ENCODE assay signal across 18 cellular contexts in the genomic region with DNA sequence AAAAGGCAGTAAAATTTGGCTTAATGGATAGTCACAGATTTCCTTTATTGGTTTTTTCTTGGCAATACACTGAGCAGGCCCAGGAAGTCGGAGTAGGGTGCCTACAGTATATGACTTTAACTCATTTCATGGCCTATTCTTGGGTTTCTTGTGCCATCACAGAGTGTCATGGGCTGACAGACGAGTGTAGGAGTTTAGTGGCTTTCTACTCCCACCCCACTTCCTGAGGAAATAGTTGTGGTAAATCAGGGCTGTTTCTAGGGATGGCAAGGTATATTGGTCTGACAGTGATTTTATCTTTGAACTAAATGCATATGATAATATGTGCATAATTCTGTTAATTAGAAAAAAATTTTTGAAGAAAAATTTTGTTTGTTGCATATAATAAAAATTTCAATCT.
DNase-seq lines count a peak whose midpoint lies in the region; ATAC-seq, FAIRE-seq and TF ChIP-seq lines count a peak whose summit lies in the region.
"Had no signal": no experiment of that assay in that cellular context is flagged by ENCODE, and none has a peak within 500 bp of the region (broad histone marks: within the 10 kb centered on the region; RNA-seq: fewer than 3 reads in every experiment).

No MANE protein-coding gene starts in this region.

- intact Hi-C loops in CD4-positive, alpha-beta T cell (cut with DNase I, micrococcal nuclease) = loop anchor here (5.0 kb wide), 2 partner anchors 37 to 48 kb away; no protein-coding TSS in a partner anchor
- intact Hi-C loops in sigmoid colon (cut with DNase I) = no loop called here
- intact Hi-C loops in aorta (cut with DNase I) = loop anchor here (5.0 to 10.0 kb wide), 2 partner anchors 90 to 437 kb away; no protein-coding TSS in a partner anchor

- peaks cover 0 to 18% (median 10%) of the 10 kb centered on the region in 4 donors for H3K4me1 ChIP-seq in sigmoid colon
- H3K4me1 ChIP-seq in aorta (ENCODE audit: control insufficient read depth in 1 of 2, insufficient read depth in 2 of 2, low read length in 2 of 2) = peaks cover 4 to 22% of the 10 kb centered on the region in 2 donors
- H3K4me1 ChIP-seq: colonic mucosa had no signal

- H3K27ac ChIP-seq in CD4-positive, alpha-beta T cell (ENCODE audit: low read depth, low read length) = no peak overlapping the region
- H3K27ac ChIP-seq in sigmoid colon = no peak overlapping the region
- H3K27ac ChIP-seq in aorta (ENCODE audit: low read depth in 1 of 2, low read length in 2 of 2) = no peak overlapping the region
- H3K27ac ChIP-seq: colonic mucosa, right atrium auricular region, VCaP had no signal

- no peak for TF ChIP-seq CTCF in CD4-positive, alpha-beta T cell (IDR thresholded peaks at IDR 0.05)
- TF ChIP-seq CTCF in sigmoid colon (IDR thresholded peaks at IDR 0.05) = no peak

- no peak for TF ChIP-seq POLR2A in sigmoid colon (IDR thresholded peaks at IDR 0.05)

- H3K4me3 ChIP-seq in sigmoid colon (no peak overlapping the region), aorta (ENCODE audit: low read length in 2 of 2) (no peak overlapping the region)
- H3K4me3 ChIP-seq: colonic mucosa, right atrium auricular region had no signal

- no peaks in the 10 kb centered on the region for H3K27me3 Mint-ChIP-seq in CD4-positive, alpha-beta T cell
- H3K27me3 Mint-ChIP-seq in T-helper 17 cell = no peaks in the 10 kb centered on the region
- peaks cover 23% of the 10 kb centered on the region for H3K27me3 Mint-ChIP-seq in activated naive CD8-positive, alpha-beta T cell treated with anti-CD3 and anti-CD28 coated beads, Interleukin-2, amount 50 U/mL, for 24 hours

- peaks cover 78% of the 10 kb centered on the region for H3K4me1 Mint-ChIP-seq in CD4-positive, alpha-beta T cell (ENCODE audit: low read depth)
- peaks cover 31% of the 10 kb centered on the region for H3K4me1 Mint-ChIP-seq in T-helper 17 cell
- H3K4me1 Mint-ChIP-seq in activated naive CD8-positive, alpha-beta T cell treated with anti-CD3 and anti-CD28 coated beads, Interleukin-2, amount 50 U/mL, for 24 hours = peaks cover 8% of the 10 kb centered on the region
- H3K4me1 Mint-ChIP-seq: naive B cell had no signal

- CTCF ChIA-PET in CD4-positive, alpha-beta T cell (lab: Charles Lee) = no interaction called here

- POLR2A ChIA-PET in CD4-positive, alpha-beta T cell (lab: Charles Lee) = no interaction called here

- peak overlapping the region; percentile 66 for H3K27ac Mint-ChIP-seq in CD4-positive, alpha-beta T cell
- H3K27ac Mint-ChIP-seq in T-helper 17 cell = peak overlapping the region; percentile 24
- H3K27ac Mint-ChIP-seq in activated naive CD8-positive, alpha-beta T cell treated with anti-CD3 and anti-CD28 coated beads, Interleukin-2, amount 50 U/mL, for 24 hours = peak overlapping the region; percentile 30
- H3K27ac Mint-ChIP-seq: naive B cell had no signal

- 52 to 76% methylated on average over 2 of the region's 2 CpGs for WGBS in sigmoid colon, 2 donors
- 79 to 80% methylated on average over 2 of the region's 2 CpGs for WGBS in aorta, 2 donors

- H3K9me3 ChIP-seq in CD4-positive, alpha-beta T cell (ENCODE audit: control insufficient read depth, low read length) = no peaks in the 10 kb centered on the region
- H3K9me3 ChIP-seq in T-helper 17 cell (ENCODE audit: control insufficient read depth, low read length, poor library complexity, severe bottlenecking) = no peaks in the 10 kb centered on the region
- no peaks in the 10 kb centered on the region for H3K9me3 ChIP-seq in sigmoid colon
- no peaks in the 10 kb centered on the region for H3K9me3 ChIP-seq in aorta (ENCODE audit: control insufficient read depth, low read length)
- H3K9me3 ChIP-seq: colonic mucosa, right atrium auricular region had no signal

- no peak for TF ChIP-seq EP300 in sigmoid colon (IDR thresholded peaks at IDR 0.05)

- peak overlapping the region; percentile 2 for H3K4me3 Mint-ChIP-seq in CD4-positive, alpha-beta T cell
- no peak overlapping the region for H3K4me3 Mint-ChIP-seq in T-helper 17 cell
- H3K4me3 Mint-ChIP-seq in activated naive CD8-positive, alpha-beta T cell treated with anti-CD3 and anti-CD28 coated beads, Interleukin-2, amount 50 U/mL, for 24 hours = no peak overlapping the region
- H3K4me3 Mint-ChIP-seq: naive B cell had no signal

- no peaks in the 10 kb centered on the region for H3K9me3 Mint-ChIP-seq in CD4-positive, alpha-beta T cell
- H3K9me3 Mint-ChIP-seq in activated naive CD8-positive, alpha-beta T cell treated with anti-CD3 and anti-CD28 coated beads, Interleukin-2, amount 50 U/mL, for 24 hours = peaks cover 4% of the 10 kb centered on the region

- peak; percentile 92 for ATAC-seq in CD4-positive, alpha-beta T cell (ENCODE audit: poor library complexity)
- ATAC-seq in GM18868 (IDR thresholded peaks at IDR 0.05; ENCODE audit: unreplicated experiment) = peak; percentile 68
- ATAC-seq in T-helper 17 cell = peak; percentile 87
- peak; percentile 95 for ATAC-seq in activated naive CD8-positive, alpha-beta T cell treated with anti-CD3 and anti-CD28 coated beads, Interleukin-2, amount 50 U/mL, for 24 hours
- ATAC-seq in aorta (ENCODE audit: low FRiP score) = no peak
- ATAC-seq in GM21717 (IDR thresholded peaks at IDR 0.05; ENCODE audit: unreplicated experiment) = no peak
- ATAC-seq: esophagus mucosa, left lobe of liver had no signal

- peak in 2 of 10 experiments; percentile 5 to 10 for DNase-seq in CD4-positive, alpha-beta T cell
- DNase-seq in T-helper 17 cell (peak in 1 of 3 donors; percentile 8), sigmoid colon (no peak), aorta (no peak), GM19239 (ENCODE audit: insufficient read length, low spot score) (no peak)
- peak; percentile 22 for DNase-seq in activated naive CD8-positive, alpha-beta T cell treated with anti-CD3 and anti-CD28 coated beads, Interleukin-2, amount 50 U/mL, for 24 hours
- DNase-seq: C1 segment of cervical spinal cord, colonic mucosa, GF-D8, naive B cell, NCI-H2029 treated with DMSO at 0.1 percent for 48 hours, SHP77 treated with DMSO at 0.1 percent for 48 hours had no signal

- H3K36me3 ChIP-seq in sigmoid colon = no peaks in the 10 kb centered on the region
- H3K36me3 ChIP-seq in aorta (ENCODE audit: control insufficient read depth in 1 of 2, insufficient read depth in 2 of 2, low read length in 1 of 2) = no peaks in the 10 kb centered on the region
- H3K36me3 ChIP-seq: colonic mucosa, right atrium auricular region had no signal

- H3K27me3 ChIP-seq in CD4-positive, alpha-beta T cell (ENCODE audit: control insufficient read depth, insufficient read depth, low read length) = no peaks in the 10 kb centered on the region
- no peaks in the 10 kb centered on the region for H3K27me3 ChIP-seq in sigmoid colon
- no peaks in the 10 kb centered on the region for H3K27me3 ChIP-seq in aorta (ENCODE audit: control insufficient read depth in 1 of 2, insufficient read depth in 2 of 2, low read length in 1 of 2)
- H3K27me3 ChIP-seq: colonic mucosa, right atrium auricular region had no signal

- FAIRE-seq in GM19239 (lab: Jason Lieb, UNC) = no peak

- H3K36me3 Mint-ChIP-seq in CD4-positive, alpha-beta T cell (ENCODE audit: low read depth) = peaks cover 7% of the 10 kb centered on the region
- H3K36me3 Mint-ChIP-seq in T-helper 17 cell (ENCODE audit: low read depth) = peaks cover 8% of the 10 kb centered on the region
- no peaks in the 10 kb centered on the region for H3K36me3 Mint-ChIP-seq in activated naive CD8-positive, alpha-beta T cell treated with anti-CD3 and anti-CD28 coated beads, Interleukin-2, amount 50 U/mL, for 24 hours (ENCODE audit: low read depth)
- H3K36me3 Mint-ChIP-seq: naive B cell had no signal

Comparison
In these comparisons a context has a peak if more than half of its experiments do, and no peak if none do; other contexts are left out.
1. ATAC-seq: peak in CD4-positive, alpha-beta T cell (single experiment), GM18868 (single experiment), T-helper 17 cell (single experiment) and activated naive CD8-positive, alpha-beta T cell treated with anti-CD3 and anti-CD28 coated beads, Interleukin-2, amount 50 U/mL, for 24 hours (single experiment); none in aorta (single experiment) and GM21717 (single experiment).
2. Peak in every context shown above with its lines, with median percentiles within 50 percentile points of each other: H3K27ac Mint-ChIP-seq.